ENCODE assay signal across 17 cellular contexts in genomic region chr15:60462027-60462426, GRCh38. TPM values are rescaled to one million over a fixed set of nuclear protein-coding genes. Genes with fewer than 3 reads are reported as not detected.
DNase-seq lines count a peak whose midpoint lies in the region; ATAC-seq and TF ChIP-seq lines count a peak whose summit lies in the region.
"Had no signal": no experiment of that assay in that cellular context is flagged by ENCODE, and none has a peak within 500 bp of the region (broad histone marks: within the 10 kb centered on the region; RNA-seq: fewer than 3 reads in every experiment).

No MANE protein-coding gene starts in this region.

- TF ChIP-seq RAD21 in IMR-90 (IDR thresholded peaks at IDR 0.05; ENCODE audit: low read length), result no peak

- H3K18ac ChIP-seq in IMR-90 (ENCODE audit: low read depth, low read length), result no peak overlapping the region

- no peak overlapping the region for H2BK120ac ChIP-seq in IMR-90 (ENCODE audit: low read depth, low read length)

- H3K36me3 Mint-ChIP-seq in activated CD8-positive, alpha-beta memory T cell treated with anti-CD3 and anti-CD28 coated beads, Interleukin-2, amount 10 ng/mL, durations not matched to agents 7 days and 5 days, result peaks cover 33% of the 10 kb centered on the region
- H3K36me3 Mint-ChIP-seq in neural progenitor cell, result peaks cover 11% of the 10 kb centered on the region

- H4K8ac ChIP-seq in IMR-90 (ENCODE audit: low read depth in 2 of 2, low read length in 2 of 2), result no peak overlapping the region

- H3K27ac Mint-ChIP-seq in activated CD8-positive, alpha-beta memory T cell treated with anti-CD3 and anti-CD28 coated beads, Interleukin-2, amount 10 ng/mL, durations not matched to agents 7 days and 5 days, result peak overlapping the region; percentile 5
- H3K27ac Mint-ChIP-seq in neural progenitor cell, result no peak overlapping the region

- no peak for ATAC-seq in activated CD8-positive, alpha-beta memory T cell treated with anti-CD3 and anti-CD28 coated beads, Interleukin-2, amount 10 ng/mL, durations not matched to agents 7 days and 5 days
- ATAC-seq in IMR-90 (ENCODE audit: low read depth) (no peak), heart right ventricle (no peak), GM21447 (IDR thresholded peaks at IDR 0.05; ENCODE audit: unreplicated experiment) (no peak), GM21526 (IDR thresholded peaks at IDR 0.05; ENCODE audit: low FRiP score, unreplicated experiment) (no peak)

- H3K4ac ChIP-seq in IMR-90 (ENCODE audit: low read depth, low read length), result no peak overlapping the region

- H3K4me1 ChIP-seq in IMR-90 (ENCODE audit: control insufficient read depth, insufficient read depth, low read length) (no peaks in the 10 kb centered on the region), neural progenitor cell (no peaks in the 10 kb centered on the region), heart right ventricle (no peaks in the 10 kb centered on the region)

- H2AFZ ChIP-seq in IMR-90 (replicated peaks; ENCODE audit: low read length, poor library complexity) (no peak overlapping the region), neural progenitor cell (replicated peaks) (no peak overlapping the region)

- intact Hi-C loops in IMR-90 (cut with micrococcal nuclease), result no loop called here
- intact Hi-C loops in heart right ventricle (cut with DNase I), result no loop called here

- H2AK9ac ChIP-seq in IMR-90 (replicated peaks; ENCODE audit: low read depth, low read length, poor library complexity), result no peak overlapping the region

- peaks cover 12% of the 10 kb centered on the region for H3F3A ChIP-seq in neural progenitor cell (ENCODE audit: low read depth)

- no peak overlapping the region for H3K14ac ChIP-seq in IMR-90 (replicated peaks; ENCODE audit: low read depth, low read length)

- H3K9me1 ChIP-seq in IMR-90 (ENCODE audit: insufficient read depth, low read length), result no peaks in the 10 kb centered on the region; the same call in none of the 2 replicates

- H2AK5ac ChIP-seq in IMR-90 (ENCODE audit: low read depth, low read length), result no peak overlapping the region

- no peak overlapping the region for H4K5ac ChIP-seq in IMR-90 (ENCODE audit: low read depth, low read length)

- H3K23ac ChIP-seq in IMR-90 (ENCODE audit: low read depth, low read length), result no peak overlapping the region

- POLR2A ChIA-PET in IMR-90 (lab: Charles Lee; ENCODE audit: unreplicated experiment), result no interaction called here

- H3K4me2 ChIP-seq in IMR-90 (ENCODE audit: low read depth, low read length), result no peak overlapping the region
- no peak overlapping the region for H3K4me2 ChIP-seq in neural progenitor cell

- H3K9ac ChIP-seq in IMR-90 (ENCODE audit: low read depth, low read length), result no peak overlapping the region
- H3K9ac ChIP-seq in neural progenitor cell, result peak overlapping the region; percentile 17

- H3K79me1 ChIP-seq in IMR-90 (ENCODE audit: low read depth in 1 of 2, low read length in 2 of 2), result peaks cover 8 to 15% of the 10 kb centered on the region in 2 experiments; a peak in 3 of 4 replicates

- H2BK20ac ChIP-seq in IMR-90 (ENCODE audit: low read depth, low read length), result no peak overlapping the region

- CTCF ChIA-PET in activated CD8-positive, alpha-beta memory T cell treated with anti-CD3 and anti-CD28 coated beads, Interleukin-2, amount 10 ng/mL, durations not matched to agents 7 days and 5 days (lab: Charles Lee), result no interaction called here
- CTCF ChIA-PET in IMR-90 (lab: Yijun Ruan, JAX), result no interaction called here

- in situ Hi-C loops in IMR-90 (cut with MboI; ENCODE audit: low sequenced_read_pairs), result no loop called here

- H2BK5ac ChIP-seq in IMR-90 (ENCODE audit: low read depth, low read length, poor library complexity, severe bottlenecking), result no peak overlapping the region

- H3K56ac ChIP-seq in IMR-90 (ENCODE audit: extremely low read depth, insufficient read depth, low read length), result no peak overlapping the region

- dilution Hi-C loops in IMR-90 (cut with HindIII; ENCODE audit: low sequenced_read_pairs, unreplicated experiment), result no loop called here

- no peaks in the 10 kb centered on the region for H3K27me3 Mint-ChIP-seq in activated CD8-positive, alpha-beta memory T cell treated with anti-CD3 and anti-CD28 coated beads, Interleukin-2, amount 10 ng/mL, durations not matched to agents 7 days and 5 days
- no peaks in the 10 kb centered on the region for H3K27me3 Mint-ChIP-seq in neural progenitor cell (ENCODE audit: insufficient read depth, low read depth)

- H3K27ac ChIP-seq in IMR-90 (ENCODE audit: insufficient read depth, low read length) (no peak overlapping the region), neural progenitor cell (no peak overlapping the region), heart right ventricle (no peak overlapping the region)

- no peaks in the 10 kb centered on the region for H3K79me2 ChIP-seq in neural progenitor cell (ENCODE audit: low read depth)

- TF ChIP-seq CTCF in IMR-90 (conservative IDR thresholded peaks at IDR 0.05; ENCODE audit: low read depth, low read length) (no peak), neural progenitor cell (IDR thresholded peaks at IDR 0.05) (no peak), heart right ventricle (IDR thresholded peaks at IDR 0.05) (no peak)

- H2BK15ac ChIP-seq in IMR-90 (ENCODE audit: low read depth, low read length), result no peak overlapping the region

- H4K91ac ChIP-seq in IMR-90 (ENCODE audit: insufficient read depth, low read depth, low read length), result no peak overlapping the region

- H3K4me3 Mint-ChIP-seq in activated CD8-positive, alpha-beta memory T cell treated with anti-CD3 and anti-CD28 coated beads, Interleukin-2, amount 10 ng/mL, durations not matched to agents 7 days and 5 days, result no peak overlapping the region
- no peak overlapping the region for H3K4me3 Mint-ChIP-seq in neural progenitor cell
- H3K4me3 Mint-ChIP-seq: CD14-positive monocyte had no signal

- H3K9me3 ChIP-seq in IMR-90 (ENCODE audit: control insufficient read depth, insufficient read depth, low read length) (no peaks in the 10 kb centered on the region), neural progenitor cell (ENCODE audit: low read depth) (no peaks in the 10 kb centered on the region), heart right ventricle (no peaks in the 10 kb centered on the region)

- peaks cover 5% of the 10 kb centered on the region for H3K4me1 Mint-ChIP-seq in activated CD8-positive, alpha-beta memory T cell treated with anti-CD3 and anti-CD28 coated beads, Interleukin-2, amount 10 ng/mL, durations not matched to agents 7 days and 5 days
- peaks cover 8% of the 10 kb centered on the region for H3K4me1 Mint-ChIP-seq in neural progenitor cell
- H3K4me1 Mint-ChIP-seq: CD14-positive monocyte had no signal

- no peak for DNase-seq in activated CD8-positive, alpha-beta memory T cell treated with anti-CD3 and anti-CD28 coated beads, Interleukin-2, amount 10 ng/mL, durations not matched to agents 7 days and 5 days
- DNase-seq in activated CD8-positive, alpha-beta memory T cell treated with anti-CD3 and anti-CD28 coated beads, Interleukin-2, amount 50 U/mL, for 4 hours, result no peak
- DNase-seq in IMR-90, result peak; percentile 11
- peak; percentile 42 for DNase-seq in fibroblast of peridontal ligament (ENCODE audit: extremely low read depth)
- DNase-seq in neural progenitor cell (ENCODE audit: low spot score), result no peak
- DNase-seq in heart right ventricle, result no peak
- DNase-seq: DMS 273 treated with DMSO at 0.1 percent for 48 hours, GF-D8, Karpas-422, MM.1S, NCI-H187 treated with DMSO at 0.1 percent for 48 hours, NCI-H345, NCI-H526, Right ventricle myocardium superior had no signal

- H3K27me3 ChIP-seq in IMR-90 (ENCODE audit: control insufficient read depth, insufficient read depth, low read length), result no peaks in the 10 kb centered on the region
- no peaks in the 10 kb centered on the region for H3K27me3 ChIP-seq in neural progenitor cell
- H3K27me3 ChIP-seq in heart right ventricle, result no peaks in the 10 kb centered on the region

- no TSS peak for BruUV-seq in IMR-90 (replicated peaks; lab: Mats Ljungman, UMichigan)

- no peak for TF ChIP-seq POLR2A in IMR-90 (IDR thresholded peaks at IDR 0.05; ENCODE audit: low read depth, low read length)

- H3K4me3 ChIP-seq in IMR-90 (ENCODE audit: insufficient read depth, low read depth, low read length) (no peak overlapping the region), neural progenitor cell (no peak overlapping the region), heart right ventricle (no peak overlapping the region)

- H4K20me1 ChIP-seq in IMR-90 (ENCODE audit: insufficient read depth, low read length) (no peaks in the 10 kb centered on the region), neural progenitor cell (ENCODE audit: low read depth) (peaks cover 4% of the 10 kb centered on the region)

- no peaks in the 10 kb centered on the region for H3K9me3 Mint-ChIP-seq in activated CD8-positive, alpha-beta memory T cell treated with anti-CD3 and anti-CD28 coated beads, Interleukin-2, amount 10 ng/mL, durations not matched to agents 7 days and 5 days (ENCODE audit: low read depth)
- H3K9me3 Mint-ChIP-seq in neural progenitor cell, result no peaks in the 10 kb centered on the region
- H3K9me3 Mint-ChIP-seq: CD14-positive monocyte had no signal

- H3K36me3 ChIP-seq in IMR-90 (ENCODE audit: control insufficient read depth, insufficient read depth, low read length) (peaks cover 8% of the 10 kb centered on the region), neural progenitor cell (peaks cover 14% of the 10 kb centered on the region), heart right ventricle (peaks cover 0 to 89% (median 8%) of the 10 kb centered on the region in 9 donors)

TF ChIP-seq in IMR-90, 13 proteins besides CTCF, POLR2A, EP300 and RAD21:
- TF ChIP-seq MXI1 (IDR thresholded peaks at IDR 0.05; ENCODE audit: borderline replicate concordance, low read depth, low read length), result no peak
- peak; percentile 65 for TF ChIP-seq CEBPB (IDR thresholded peaks at IDR 0.05; ENCODE audit: low read depth, low read length)

RNA-seq across cellular contexts. Expression of gene ICE2, which starts 16.9 kb away (rescaled TPM):
- total RNA-seq in activated CD8-positive, alpha-beta memory T cell treated with anti-CD3 and anti-CD28 coated beads, Interleukin-2, amount 10 ng/mL, durations not matched to agents 7 days and 5 days, result 10 to 100 TPM; 54.6 to 74.2 TPM
- total RNA-seq in IMR-90 (2012; rRNA removed) (21.1 and 22.8 TPM in 2 replicates), neural progenitor cell (ENCODE audit: low replicate concordance) (69.8 and 95.3 TPM in 2 replicates), heart right ventricle (10 to 100 TPM; 23.2 to 33.4 (median 27.1) TPM)
- polyA plus RNA-seq in IMR-90 (2012; rRNA removed) (11.3 and 14.7 TPM in 2 replicates), heart right ventricle (10 to 100 TPM in 1 of 2 donors, 1 to 10 TPM in 1; 6.3 to 16.4 TPM)
- polyA plus RNA-seq in IMR-90 (2012; cell fraction: cytosol; rRNA removed), result 2.0 and 3.0 TPM in 2 replicates
- polyA plus RNA-seq in IMR-90 (2012; cell fraction: nucleus; rRNA removed; ENCODE audit: low replicate concordance), result 3.6 and 24.3 TPM in 2 replicates

Comparison
In these comparisons a context has a peak if more than half of its experiments do, and no peak if none do; other contexts are left out.
1. DNase-seq: peak in IMR-90 (single experiment) and fibroblast of peridontal ligament (single experiment); none in activated CD8-positive, alpha-beta memory T cell treated with anti-CD3 and anti-CD28 coated beads, Interleukin-2, amount 10 ng/mL, durations not matched to agents 7 days and 5 days (single experiment), activated CD8-positive, alpha-beta memory T cell treated with anti-CD3 and anti-CD28 coated beads, Interleukin-2, amount 50 U/mL, for 4 hours (single experiment), neural progenitor cell (single experiment) and heart right ventricle (0 of 2).